ENCODE assay signal across 8 cellular contexts in the genomic region with DNA sequence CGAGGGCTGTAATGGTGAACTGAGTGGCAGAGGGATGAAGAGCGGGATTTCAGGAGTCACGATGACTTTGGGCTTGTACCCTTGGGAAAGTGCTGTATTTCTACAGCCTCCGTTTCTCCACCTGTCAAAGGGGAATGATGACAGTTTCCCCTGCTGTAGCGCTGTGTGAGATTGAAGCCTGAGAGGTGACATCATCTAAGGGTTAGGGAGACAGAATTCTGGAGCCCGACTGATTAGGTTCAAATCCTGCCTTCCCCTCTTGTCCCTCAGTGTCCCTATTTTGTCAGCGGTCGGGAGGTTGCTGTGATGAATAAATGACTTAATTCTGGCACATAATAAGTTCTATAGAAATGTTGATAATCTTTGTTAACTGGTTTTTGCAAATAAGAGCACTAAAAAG. TPM values are rescaled to one million over a fixed set of nuclear protein-coding genes. Genes with fewer than 3 reads are reported as not detected.
DNase-seq lines count a peak whose midpoint lies in the region; ATAC-seq and TF ChIP-seq lines count a peak whose summit lies in the region.

No MANE protein-coding gene starts in this region.

- POLR2A ChIA-PET in MCF 10A (lab: Yijun Ruan, JAX) = interaction anchor here (0.9 to 2.7 kb wide), 3 partner anchors 17 to 146 kb away, joined by 3 to 7 read pairs (median 7); a partner anchor contains a TSS

- peak overlapping the region; percentile 92 for H3K4me3 Mint-ChIP-seq in MCF 10A (ENCODE audit: unreplicated experiment)

- H3K27ac Mint-ChIP-seq in MCF 10A (ENCODE audit: low read depth, unreplicated experiment) = peak overlapping the region; percentile 97

- BruUV-seq in MCF 10A (replicated peaks; lab: Mats Ljungman, UMichigan) = TSS peak; percentile 59

- no peaks in the 10 kb centered on the region for H3K9me3 Mint-ChIP-seq in MCF 10A (ENCODE audit: unreplicated experiment)

- intact Hi-C loops in heart right ventricle (cut with DNase I) = loop anchor here in 5 of 10 donors (5.0 to 10.0 kb wide), 3 partner anchors 145 to 320 kb away; a partner anchor contains a TSS
- intact Hi-C loops in cardiac septum (cut with DNase I) = loop anchor here (2.0 to 5.0 kb wide), 3 partner anchors 58 to 320 kb away; a partner anchor contains a TSS
- intact Hi-C loops in MCF 10A (cut with micrococcal nuclease) = no loop called here
- intact Hi-C loops in mucosa of descending colon (cut with DNase I, micrococcal nuclease) = no loop called here
- intact Hi-C loops in aorta (cut with DNase I) = loop anchor here (2.0 to 5.0 kb wide), 2 partner anchors 146 to 320 kb away; a partner anchor contains a TSS

- H3K27ac ChIP-seq in heart right ventricle = peak overlapping the region; percentile 44 to 95 (median 88)
- no peak overlapping the region for H3K27ac ChIP-seq in aorta (ENCODE audit: low read depth in 1 of 2, low read length in 2 of 2)

- H3K27me3 ChIP-seq in heart right ventricle (no peaks in the 10 kb centered on the region), aorta (ENCODE audit: control insufficient read depth in 1 of 2, insufficient read depth in 2 of 2, low read length in 1 of 2) (no peaks in the 10 kb centered on the region)

- ATAC-seq in heart right ventricle (no peak), mucosa of descending colon (no peak), aorta (ENCODE audit: low FRiP score) (no peak), GM19351 (IDR thresholded peaks at IDR 0.05; ENCODE audit: unreplicated experiment) (no peak), GM21526 (IDR thresholded peaks at IDR 0.05; ENCODE audit: low FRiP score, unreplicated experiment) (no peak)

- H3K4me1 ChIP-seq in heart right ventricle (peaks cover 0 to 32% (median 14%) of the 10 kb centered on the region in 9 donors), mucosa of descending colon (ENCODE audit: low read depth) (peaks cover 10% of the 10 kb centered on the region), aorta (ENCODE audit: control insufficient read depth in 1 of 2, insufficient read depth in 2 of 2, low read length in 2 of 2) (no peaks in the 10 kb centered on the region)

- H3K36me3 ChIP-seq in heart right ventricle (peaks cover 0 to 43% (median 23%) of the 10 kb centered on the region in 9 donors), mucosa of descending colon (ENCODE audit: low read depth) (no peaks in the 10 kb centered on the region), aorta (ENCODE audit: control insufficient read depth in 1 of 2, insufficient read depth in 2 of 2, low read length in 1 of 2) (peaks cover 0 to 2% of the 10 kb centered on the region in 2 donors)

- H3K27me3 Mint-ChIP-seq in MCF 10A (ENCODE audit: insufficient read depth, unreplicated experiment) = no peaks in the 10 kb centered on the region

- DNase-seq in heart right ventricle = no peak
- no peak for DNase-seq in cardiac septum (ENCODE audit: low spot score)
- DNase-seq in MCF 10A (ENCODE audit: unreplicated experiment) = no peak
- no peak for DNase-seq in mucosa of descending colon
- no peak for DNase-seq in aorta
- no peak for DNase-seq in LoVo (ENCODE audit: low spot score)

- H3K4me1 Mint-ChIP-seq in MCF 10A (ENCODE audit: insufficient read depth, unreplicated experiment) = peaks cover 5% of the 10 kb centered on the region

- TF ChIP-seq CTCF in heart right ventricle (IDR thresholded peaks at IDR 0.05) (no peak), MCF 10A (IDR thresholded peaks at IDR 0.05; ENCODE audit: unreplicated experiment) (no peak), mucosa of descending colon (IDR thresholded peaks at IDR 0.05) (no peak)

- no peaks in the 10 kb centered on the region for H3K9me3 ChIP-seq in heart right ventricle
- no peaks in the 10 kb centered on the region for H3K9me3 ChIP-seq in mucosa of descending colon
- H3K9me3 ChIP-seq in aorta (ENCODE audit: control insufficient read depth, low read length) = no peaks in the 10 kb centered on the region

- peak overlapping the region; percentile 47 to 99 (median 82) for H3K4me3 ChIP-seq in heart right ventricle
- peak overlapping the region; percentile 94 for H3K4me3 ChIP-seq in mucosa of descending colon
- peak overlapping the region; percentile 37 to 78 for H3K4me3 ChIP-seq in aorta (ENCODE audit: low read length in 2 of 2)

- CTCF ChIA-PET in MCF 10A (lab: Yijun Ruan, JAX) = no interaction called here

- peaks cover 35% of the 10 kb centered on the region for H3K36me3 Mint-ChIP-seq in MCF 10A (ENCODE audit: insufficient read depth, unreplicated experiment)

- 27% methylated on average over 8 of the region's 8 CpGs for WGBS in heart right ventricle, 2 donors
- WGBS in aorta, 2 donors = 22 to 25% methylated on average over 8 of the region's 8 CpGs

RNA-seq across cellular contexts. Expression of a gene that starts 0.7 kb away (rescaled TPM):
- total RNA-seq in heart right ventricle (10 to 100 TPM; 53.2 to 94.3 (median 69.0) TPM), cardiac septum (71.8 TPM), MCF 10A (2022) (99.1 and 120 TPM in 2 replicates), mucosa of descending colon (10 to 100 TPM; 47.5 to 65.5 (median 49.6) TPM), aorta (10 to 100 TPM; 22.7 to 25.4 TPM)
- polyA plus RNA-seq in heart right ventricle (100 to 1,000 TPM in 1 of 2 donors, 10 to 100 TPM in 1; 29.0 to 101 TPM), aorta (10 to 100 TPM; 27.4 to 38.2 TPM)

RNA-seq across cellular contexts. Expression of a gene that starts 18.2 kb away (rescaled TPM):
- total RNA-seq in heart right ventricle (10 to 100 TPM in 3 of 10 donors, 1 to 10 TPM in 7; 3.6 to 66.6 (median 9.3) TPM), cardiac septum (9.8 TPM), MCF 10A (2022) (3.3 and 4.6 TPM in 2 replicates), mucosa of descending colon (10 to 100 TPM; 10.7 to 13.9 (median 13.4) TPM), aorta (10 to 100 TPM; 41.2 to 43.6 TPM)
- polyA plus RNA-seq in heart right ventricle (10 to 100 TPM in 1 of 2 donors, 1 to 10 TPM in 1; 6.9 to 12.1 TPM), aorta (1 to 10 TPM; 4.0 to 6.0 TPM)

RNA-seq across cellular contexts. Expression of a gene that starts 21.6 kb away (rescaled TPM):
- total RNA-seq in heart right ventricle (10 to 100 TPM in 1 of 10 donors, 1 to 10 TPM in 9; 1.8 to 12.2 (median 3.3) TPM), cardiac septum (3.6 TPM), MCF 10A (2022) (0.64 and 0.89 TPM in 2 replicates), mucosa of descending colon (1 to 10 TPM; 1.2 to 8.4 (median 6.5) TPM), aorta (10 to 100 TPM in 1 of 2 donors, 1 to 10 TPM in 1; 9.8 to 14.3 TPM)
- polyA plus RNA-seq in heart right ventricle (1 to 10 TPM; 1.8 to 4.8 TPM), aorta (1 to 10 TPM; 3.3 to 4.2 TPM)

RNA-seq across cellular contexts. Expression of a gene that starts 34.0 kb away (rescaled TPM):
- total RNA-seq in heart right ventricle = under 1 TPM in 9 of 10 donors, not detected in 1; 0.17 to 0.83 (median 0.48) TPM
- polyA plus RNA-seq in heart right ventricle = under 1 TPM; 0.59 to 0.73 TPM
- total RNA-seq in cardiac septum = 0.46 TPM
- total RNA-seq in MCF 10A (2022) = not detected in 2 replicates
- total RNA-seq in mucosa of descending colon = under 1 TPM in 2 of 3 donors, not detected in 1; 0.24 to 0.32 TPM
- 1 to 10 TPM in 1 of 2 donors, under 1 TPM in 1; 0.93 to 2.8 TPM for total RNA-seq in aorta
- polyA plus RNA-seq in aorta = not detected

RNA-seq across cellular contexts. Expression of a gene that starts 37.0 kb away (rescaled TPM):
- total RNA-seq in heart right ventricle = under 1 TPM in 7 of 10 donors, not detected in 3; 0.18 to 0.62 (median 0.34) TPM
- 1 to 10 TPM in 1 of 2 donors, under 1 TPM in 1; 0.51 to 1.0 TPM for polyA plus RNA-seq in heart right ventricle
- 0.67 TPM for total RNA-seq in cardiac septum
- total RNA-seq in MCF 10A (2022) = 4.7 and 7.7 TPM in 2 replicates
- total RNA-seq in mucosa of descending colon = 1 to 10 TPM in 1 of 3 donors, under 1 TPM in 2; 0.69 to 1.4 (median 0.73) TPM
- 1 to 10 TPM; 1.3 to 2.5 TPM for total RNA-seq in aorta
- under 1 TPM in 1 of 2 donors, not detected in 1; 0.10 TPM for polyA plus RNA-seq in aorta

Comparison
In these comparisons a context has a peak if more than half of its experiments do, and no peak if none do; other contexts are left out.
1. H3K27ac ChIP-seq: peak in heart right ventricle (10 of 10); none in aorta (0 of 2).
2. intact Hi-C loops: an anchor here in cardiac septum (2.0 to 5.0 kb wide) and aorta (2.0 to 5.0 kb wide); none called in MCF 10A and mucosa of descending colon.
3. Peak in every context shown above with its lines, with median percentiles within 50 percentile points of each other: H3K4me3 ChIP-seq.